1 cellular context compared by ENCODE assay signal in the genomic region with DNA sequence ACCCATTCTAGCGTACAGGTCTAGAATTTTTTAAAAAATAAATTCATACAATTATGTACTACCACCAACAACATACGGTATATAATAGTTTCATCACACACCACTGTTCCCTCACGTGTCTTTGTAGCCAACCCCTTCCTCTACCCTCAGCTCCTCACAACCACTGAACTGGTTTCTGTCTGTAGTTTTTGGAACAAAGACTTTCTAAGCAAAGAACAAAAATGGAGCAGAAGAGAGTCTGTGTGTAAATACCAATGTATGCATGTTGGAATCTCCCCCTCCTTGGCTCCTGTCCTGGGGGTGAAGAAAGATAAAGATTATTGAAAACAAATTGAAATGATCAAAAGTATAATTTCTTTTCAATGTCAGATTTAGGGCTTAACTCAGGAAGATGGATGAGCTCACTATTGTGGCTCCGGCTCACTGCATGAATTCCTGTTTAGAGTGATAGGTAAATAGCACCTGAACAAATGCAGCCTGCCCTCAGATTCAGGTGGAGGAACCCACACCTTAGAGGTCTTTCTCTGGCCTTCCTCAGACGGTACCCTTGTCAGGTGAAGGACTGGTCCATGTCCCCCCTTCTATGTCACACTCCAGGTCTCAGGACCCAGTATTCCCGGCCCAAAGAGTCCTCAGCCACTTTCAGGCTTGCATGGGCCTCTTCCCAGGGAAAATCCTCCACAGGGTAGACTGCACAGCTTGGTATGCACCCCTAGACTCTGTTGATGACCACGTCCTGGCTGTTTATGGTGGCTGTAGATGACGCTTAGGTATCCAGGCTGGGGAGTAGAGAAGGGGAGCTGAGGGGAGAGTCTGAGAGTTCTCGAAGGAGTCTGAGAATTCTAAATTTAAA.
TF ChIP-seq lines count a peak whose summit lies in the region.

No MANE protein-coding gene starts in this region.

TF ChIP-seq in GM12891, 5 proteins besides CTCF, POLR2A, EP300 and RAD21:
- TF ChIP-seq POU2F2 (IDR thresholded peaks at IDR 0.05; ENCODE audit: low read depth, low read length): 0 out of 2 replicates have a peak, but pooled peaks have one; percentile 10
- TF ChIP-seq SPI1 (IDR thresholded peaks at IDR 0.05; ENCODE audit: low read depth, low read length): no peak
